8 cellular contexts compared by ENCODE assay signal in genomic region chr1:59142663-59143487, GRCh38.
DNase-seq lines count a peak whose midpoint lies in the region; ATAC-seq and TF ChIP-seq lines count a peak whose summit lies in the region.

No MANE protein-coding gene starts in this region.

- H2AFZ ChIP-seq in IMR-90 (replicated peaks; ENCODE audit: low read length, poor library complexity) = peak overlapping the region; percentile 55

- no peaks in the 10 kb centered on the region for H3K36me3 Mint-ChIP-seq in activated CD8-positive, alpha-beta T cell treated with anti-CD3 and anti-CD28 coated beads, Interleukin-2, amount 10 ng/mL, durations not matched to agents 7 days and 5 days (ENCODE audit: low read depth)

- H3K9ac ChIP-seq in IMR-90 (ENCODE audit: low read depth, low read length) = no peak overlapping the region
- H3K9ac ChIP-seq in muscle layer of colon (ENCODE audit: low read length) = no peak overlapping the region

- peak; percentile 83 for ATAC-seq in IMR-90 (ENCODE audit: low read depth)
- ATAC-seq in activated CD8-positive, alpha-beta T cell treated with anti-CD3 and anti-CD28 coated beads, Interleukin-2, amount 10 ng/mL, durations not matched to agents 7 days and 5 days = no peak
- no peak for ATAC-seq in stimulated activated naive CD8-positive, alpha-beta T cell treated with anti-CD3 and anti-CD28 coated beads, Interleukin-15, Interleukin-2, amounts not matched to agents 100 U/mL and 50 U/mL, for 24 hours

- peak overlapping the region; percentile 47 for H3K27ac ChIP-seq in IMR-90 (ENCODE audit: insufficient read depth, low read length)
- peak overlapping the region; percentile 3 for H3K27ac ChIP-seq in muscle layer of colon (ENCODE audit: low read depth, low read length)

- no peak for TF ChIP-seq POLR2A in IMR-90 (IDR thresholded peaks at IDR 0.05; ENCODE audit: low read depth, low read length)

- H3K4me1 ChIP-seq in IMR-90 (ENCODE audit: control insufficient read depth, insufficient read depth, low read length) (peaks cover 17% of the 10 kb centered on the region), muscle layer of colon (ENCODE audit: insufficient read depth, low read length) (peaks cover 23% of the 10 kb centered on the region)

- H3K14ac ChIP-seq in IMR-90 (replicated peaks; ENCODE audit: low read depth, low read length) = peak overlapping the region; percentile 93

- peak overlapping the region; percentile 95 for H3K4ac ChIP-seq in IMR-90 (ENCODE audit: low read depth, low read length)

- peak; percentile 83 for DNase-seq in BJ (ENCODE audit: low read depth)
- peak; percentile 98 for DNase-seq in IMR-90
- DNase-seq in cardiac fibroblast (ENCODE audit: low read depth in 2 of 2) = peak; percentile 95 to 96
- DNase-seq in activated CD8-positive, alpha-beta T cell treated with anti-CD3 and anti-CD28 coated beads, Interleukin-2, amount 10 ng/mL, durations not matched to agents 7 days and 5 days = no peak
- DNase-seq in stimulated activated naive CD8-positive, alpha-beta T cell treated with anti-CD3 and anti-CD28 coated beads, Interleukin-15, Interleukin-2, amounts not matched to agents 100 U/mL and 50 U/mL, for 24 hours = no peak
- no peak for DNase-seq in retina
- DNase-seq in mesenteric fat pad (ENCODE audit: low spot score) = no peak

- no peak overlapping the region for H3K4me3 Mint-ChIP-seq in activated CD8-positive, alpha-beta T cell treated with anti-CD3 and anti-CD28 coated beads, Interleukin-2, amount 10 ng/mL, durations not matched to agents 7 days and 5 days

- no peaks in the 10 kb centered on the region for H4K20me1 ChIP-seq in IMR-90 (ENCODE audit: insufficient read depth, low read length)

- H4K91ac ChIP-seq in IMR-90 (ENCODE audit: insufficient read depth, low read depth, low read length) = peak overlapping the region; percentile 93

- CTCF ChIA-PET in BJ (lab: Yijun Ruan, JAX) (interaction anchor here (0.9 to 1.2 kb wide), 2 partner anchors 14 to 357 kb away, joined by 3 to 4 read pairs; no protein-coding TSS in a partner anchor), IMR-90 (lab: Yijun Ruan, JAX) (interaction anchor here (0.6 kb wide), 2 partner anchors 9 to 426 kb away, joined by 3 read pairs; no protein-coding TSS in a partner anchor)
- CTCF ChIA-PET in activated CD8-positive, alpha-beta T cell treated with anti-CD3 and anti-CD28 coated beads, Interleukin-2, amount 10 ng/mL, durations not matched to agents 7 days and 5 days (lab: Charles Lee) = interaction anchor here (1.1 to 1.5 kb wide), 3 partner anchors 18 to 361 kb away, joined by 3 to 4 read pairs (median 3); partner anchors contain the start of gene JUN

- peak overlapping the region; percentile 54 to 96 for H4K8ac ChIP-seq in IMR-90 (ENCODE audit: low read depth in 2 of 2, low read length in 2 of 2)

- peak overlapping the region; percentile 77 for H3K56ac ChIP-seq in IMR-90 (ENCODE audit: extremely low read depth, insufficient read depth, low read length)

- H3K4me2 ChIP-seq in IMR-90 (ENCODE audit: low read depth, low read length) = peak overlapping the region; percentile 20; the same call in 1 of the 2 replicates

- peaks cover 25% of the 10 kb centered on the region for H3K4me1 Mint-ChIP-seq in activated CD8-positive, alpha-beta T cell treated with anti-CD3 and anti-CD28 coated beads, Interleukin-2, amount 10 ng/mL, durations not matched to agents 7 days and 5 days (ENCODE audit: low read depth)

- no peaks in the 10 kb centered on the region for H3K9me3 Mint-ChIP-seq in activated CD8-positive, alpha-beta T cell treated with anti-CD3 and anti-CD28 coated beads, Interleukin-2, amount 10 ng/mL, durations not matched to agents 7 days and 5 days (ENCODE audit: insufficient read depth)

- in situ Hi-C loops in IMR-90 (cut with MboI; ENCODE audit: low sequenced_read_pairs) = loop anchor here (10.0 kb wide), 1 partner anchor 328 kb away; no protein-coding TSS in a partner anchor

- BruUV-seq in IMR-90 (replicated peaks; lab: Mats Ljungman, UMichigan) = no TSS peak

- POLR2A ChIA-PET in BJ (lab: Charles Lee) = interaction anchor here (1.5 kb wide), 1 partner anchor 14 kb away, joined by 3 read pairs; no protein-coding TSS in a partner anchor
- POLR2A ChIA-PET in IMR-90 (lab: Charles Lee; ENCODE audit: unreplicated experiment) = no interaction called here
- POLR2A ChIA-PET in activated CD8-positive, alpha-beta T cell treated with anti-CD3 and anti-CD28 coated beads, Interleukin-2, amount 10 ng/mL, durations not matched to agents 7 days and 5 days (lab: Charles Lee) = interaction anchor here (0.8 to 1.0 kb wide), 2 partner anchors 220 to 362 kb away, joined by 3 read pairs; no protein-coding TSS in a partner anchor

- peak; percentile 24; the same call in 1 of the 2 replicates for TF ChIP-seq RAD21 in IMR-90 (IDR thresholded peaks at IDR 0.05; ENCODE audit: low read length)

- dilution Hi-C loops in IMR-90 (cut with HindIII; ENCODE audit: low sequenced_read_pairs, unreplicated experiment) = no loop called here

- H3K27me3 ChIP-seq in BJ (ENCODE audit: control insufficient read depth, insufficient read depth, low read length) = no peaks in the 10 kb centered on the region
- H3K27me3 ChIP-seq in IMR-90 (ENCODE audit: control insufficient read depth, insufficient read depth, low read length) = no peaks in the 10 kb centered on the region
- no peaks in the 10 kb centered on the region for H3K27me3 ChIP-seq in muscle layer of colon (ENCODE audit: control insufficient read depth in 1 of 2, insufficient read depth in 2 of 2, low read length in 2 of 2)

- H2BK15ac ChIP-seq in IMR-90 (ENCODE audit: low read depth, low read length) = peak overlapping the region; percentile 72; the same call in 2 of the 3 replicates

- H2BK20ac ChIP-seq in IMR-90 (ENCODE audit: low read depth, low read length) = peak overlapping the region; percentile 97

- TF ChIP-seq CTCF in BJ (IDR thresholded peaks at IDR 0.05; ENCODE audit: insufficient read depth, low read depth, low read length) (no peak), IMR-90 (conservative IDR thresholded peaks at IDR 0.05; ENCODE audit: low read depth, low read length) (no peak), cardiac fibroblast (IDR thresholded peaks at IDR 0.05; ENCODE audit: low read depth, low read length) (no peak)

- no peaks in the 10 kb centered on the region; a peak in 1 of 4 replicates for H3K79me1 ChIP-seq in IMR-90 (ENCODE audit: low read depth in 1 of 2, low read length in 2 of 2)

- H3K27ac Mint-ChIP-seq in activated CD8-positive, alpha-beta T cell treated with anti-CD3 and anti-CD28 coated beads, Interleukin-2, amount 10 ng/mL, durations not matched to agents 7 days and 5 days = no peak overlapping the region

- peaks cover 12% of the 10 kb centered on the region for H3K9me1 ChIP-seq in IMR-90 (ENCODE audit: insufficient read depth, low read length)

- H2AK5ac ChIP-seq in IMR-90 (ENCODE audit: low read depth, low read length) = peak overlapping the region; percentile 93

- H2BK120ac ChIP-seq in IMR-90 (ENCODE audit: low read depth, low read length) = peak overlapping the region; percentile 97

- no peaks in the 10 kb centered on the region for H3K36me3 ChIP-seq in BJ (ENCODE audit: control insufficient read depth, insufficient read depth, low read length)
- H3K36me3 ChIP-seq in IMR-90 (ENCODE audit: control insufficient read depth, insufficient read depth, low read length) = no peaks in the 10 kb centered on the region
- no peaks in the 10 kb centered on the region for H3K36me3 ChIP-seq in muscle layer of colon (ENCODE audit: insufficient read depth, low read length)

- H2BK5ac ChIP-seq in IMR-90 (ENCODE audit: low read depth, low read length, poor library complexity, severe bottlenecking) = peak overlapping the region; percentile 75

- no peaks in the 10 kb centered on the region for H3K27me3 Mint-ChIP-seq in activated CD8-positive, alpha-beta T cell treated with anti-CD3 and anti-CD28 coated beads, Interleukin-2, amount 10 ng/mL, durations not matched to agents 7 days and 5 days (ENCODE audit: low read depth)

- intact Hi-C loops in IMR-90 (cut with micrococcal nuclease) = loop anchor here (2.0 to 10.0 kb wide), 3 partner anchors 128 to 358 kb away; partner anchors contain the start of gene JUN

- no peaks in the 10 kb centered on the region for H3K9me3 ChIP-seq in IMR-90 (ENCODE audit: control insufficient read depth, insufficient read depth, low read length)
- H3K9me3 ChIP-seq in muscle layer of colon (ENCODE audit: low read length) = no peaks in the 10 kb centered on the region

- 70 to 100% methylated on average over 2 to 5 of the region's 8 CpGs for WGBS in IMR-90 (ENCODE audit: extremely low coverage in 2 of 2, insufficient read length in 1 of 2), 2 experiments

- peak overlapping the region; percentile 86 for H2AK9ac ChIP-seq in IMR-90 (replicated peaks; ENCODE audit: low read depth, low read length, poor library complexity)

- H3K4me3 ChIP-seq in BJ (ENCODE audit: low read depth, low read length) = no peak overlapping the region
- H3K4me3 ChIP-seq in IMR-90 (ENCODE audit: insufficient read depth, low read depth, low read length) = no peak overlapping the region
- no peak overlapping the region for H3K4me3 ChIP-seq in cardiac fibroblast (replicated peaks in 1 of 2; ENCODE audit: low read depth in 2 of 2, low read length in 2 of 2)
- H3K4me3 ChIP-seq in muscle layer of colon (ENCODE audit: low read depth in 1 of 2, low read length in 2 of 2) = no peak overlapping the region

- peak overlapping the region; percentile 44 for H4K5ac ChIP-seq in IMR-90 (ENCODE audit: low read depth, low read length)

- peak overlapping the region; percentile 71; the same call in 1 of the 2 replicates for H3K23ac ChIP-seq in IMR-90 (ENCODE audit: low read depth, low read length)

- H3K18ac ChIP-seq in IMR-90 (ENCODE audit: low read depth, low read length) = peak overlapping the region; percentile 58

TF ChIP-seq in IMR-90, 13 proteins besides CTCF, POLR2A, EP300 and RAD21:
- TF ChIP-seq MAZ (IDR thresholded peaks at IDR 0.05; ENCODE audit: borderline replicate concordance, low read depth, low read length) = peak; percentile 44; the same call in 1 of the 2 replicates
- peak; percentile 59; the same call in 1 of the 2 replicates for TF ChIP-seq FOS (IDR thresholded peaks at IDR 0.05; ENCODE audit: low read depth, low read length)
- no peak for TF ChIP-seq RCOR1 (IDR thresholded peaks at IDR 0.05; ENCODE audit: insufficient replicate concordance, low read length)
- no peak for TF ChIP-seq NFE2L2 (IDR thresholded peaks at IDR 0.05; ENCODE audit: low read depth, low read length)

Comparison
In these comparisons a context has a peak if more than half of its experiments do, and no peak if none do; other contexts are left out.
1. DNase-seq: peak in BJ (single experiment), IMR-90 (single experiment) and cardiac fibroblast (2 of 2); none in activated CD8-positive, alpha-beta T cell treated with anti-CD3 and anti-CD28 coated beads, Interleukin-2, amount 10 ng/mL, durations not matched to agents 7 days and 5 days (single experiment), stimulated activated naive CD8-positive, alpha-beta T cell treated with anti-CD3 and anti-CD28 coated beads, Interleukin-15, Interleukin-2, amounts not matched to agents 100 U/mL and 50 U/mL, for 24 hours (single experiment), retina (single experiment) and mesenteric fat pad (single experiment).